ENCODE assay signal across 15 cellular contexts in the genomic region with DNA sequence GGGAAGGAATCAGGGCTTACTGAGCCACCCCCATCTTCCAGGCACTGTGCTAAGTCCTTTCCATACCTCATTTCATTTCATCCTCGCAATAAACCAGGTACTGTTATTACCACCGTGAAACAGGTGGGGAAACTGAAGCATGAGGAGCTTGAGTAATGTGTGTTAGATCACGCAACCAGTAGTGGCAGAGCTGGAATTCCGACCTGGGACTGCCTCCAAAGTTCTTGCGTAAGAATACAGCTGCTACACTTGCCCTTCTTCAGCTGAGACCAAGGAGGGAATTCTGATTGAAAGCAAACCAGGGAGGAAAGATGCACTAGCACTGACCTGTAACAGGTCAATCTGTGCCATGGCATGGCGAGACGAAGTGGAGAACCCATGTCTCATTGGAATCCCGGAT.
DNase-seq lines count a peak whose midpoint lies in the region; FAIRE-seq and TF ChIP-seq lines count a peak whose summit lies in the region.
"Had no signal": no experiment of that assay in that cellular context is flagged by ENCODE, and none has a peak within 500 bp of the region (broad histone marks: within the 10 kb centered on the region; RNA-seq: fewer than 3 reads in every experiment).

No MANE protein-coding gene starts in this region.

- H3K9ac ChIP-seq in mesenchymal stem cell (ENCODE audit: low read length), result no peak overlapping the region

- no peak overlapping the region for H2AFZ ChIP-seq in mesenchymal stem cell (ENCODE audit: low read depth, low read length)

- no peak overlapping the region for H3K4ac ChIP-seq in mesenchymal stem cell (ENCODE audit: low read depth in 1 of 2, low read length in 2 of 2)

- peaks cover 0 to 13% of the 10 kb centered on the region in 2 experiments for H3K27me3 ChIP-seq in mesenchymal stem cell (ENCODE audit: control insufficient read depth in 1 of 2, insufficient read depth in 1 of 2, low read length in 2 of 2)

- H3K9me3 ChIP-seq in mesenchymal stem cell (ENCODE audit: control insufficient read depth, low read length), result no peaks in the 10 kb centered on the region

- no peak overlapping the region for H3K14ac ChIP-seq in mesenchymal stem cell (ENCODE audit: low read length in 2 of 2)

- DNase-seq in A172 (ENCODE audit: low spot score) (peak; percentile 76), HTR-8/SVneo (ENCODE audit: insufficient read length, low spot score) (peak; percentile 30), epithelial cell of proximal tubule (ENCODE audit: low read depth) (peak; percentile 57), mesenchymal stem cell (peak; percentile 33), frontal cortex (ENCODE audit: low spot score in 2 of 2) (no peak), iPS-NIHi7 (ENCODE audit: extremely low spot score) (no peak), medulla oblongata (ENCODE audit: extremely low spot score) (no peak)
- no peak for DNase-seq in activated naive CD4-positive, alpha-beta T cell (lab: John Stamatoyannopoulos, UW)
- DNase-seq: activated CD4-positive, alpha-beta T cell treated with anti-CD3 and anti-CD28 coated beads for 4 hours; activated T-cell treated with anti-CD3 and anti-CD28 coated beads, Interleukin-2, amount 50 U/mL, for 1 hour; amygdala; glutamatergic neuron; kidney glomerular epithelial cell; NCI-H524 treated with DMSO at 0.1 percent for 48 hours; T-helper 2 cell had no signal

- H2BK5ac ChIP-seq in mesenchymal stem cell (ENCODE audit: low read depth, low read length, poor library complexity, severe bottlenecking), result no peak overlapping the region

- no peak overlapping the region for H2AK5ac ChIP-seq in mesenchymal stem cell (ENCODE audit: low read length, severe bottlenecking)

- FAIRE-seq in HTR-8/SVneo (lab: Jason Lieb, UNC), result no peak
- FAIRE-seq in frontal cortex (lab: Jason Lieb, UNC), result no peak

- no peak overlapping the region for H3K23ac ChIP-seq in mesenchymal stem cell (ENCODE audit: low read length in 2 of 2)

- H2BK15ac ChIP-seq in mesenchymal stem cell (ENCODE audit: low read depth, poor library complexity, severe bottlenecking), result no peak overlapping the region

- H4K8ac ChIP-seq in mesenchymal stem cell (ENCODE audit: low read length), result no peak overlapping the region

- H3K4me3 ChIP-seq in epithelial cell of proximal tubule (ENCODE audit: low read depth, low read length), result no peak overlapping the region
- H3K4me3 ChIP-seq in mesenchymal stem cell (ENCODE audit: insufficient read depth in 1 of 2, low read depth in 1 of 2, low read length in 2 of 2), result peak overlapping the region in 1 of 2 experiments; percentile 22

- WGBS in mesenchymal stem cell, result 80% methylated on average over 8 of the region's 8 CpGs

- no peaks in the 10 kb centered on the region for H3K4me1 ChIP-seq in mesenchymal stem cell (ENCODE audit: control insufficient read depth, insufficient read depth, low read depth, low read length)

- no peak for TF ChIP-seq CTCF in epithelial cell of proximal tubule (conservative IDR thresholded peaks at IDR 0.05; ENCODE audit: low read depth, low read length)

- no peaks in the 10 kb centered on the region for H3K36me3 ChIP-seq in mesenchymal stem cell (ENCODE audit: control insufficient read depth in 1 of 2, insufficient read depth in 2 of 2, low read depth in 1 of 2, low read length in 2 of 2)

- no peak overlapping the region for H3K27ac ChIP-seq in mesenchymal stem cell (ENCODE audit: low read length, poor library complexity, severe bottlenecking)

- no peak overlapping the region for H3K18ac ChIP-seq in mesenchymal stem cell (ENCODE audit: low read depth in 1 of 2, low read length in 2 of 2)

- H4K91ac ChIP-seq in mesenchymal stem cell (ENCODE audit: low read length), result no peak overlapping the region

- no peaks in the 10 kb centered on the region for H3K79me1 ChIP-seq in mesenchymal stem cell (replicated peaks; ENCODE audit: low read length, poor library complexity, severe bottlenecking)

- no peak overlapping the region for H3K4me2 ChIP-seq in mesenchymal stem cell (ENCODE audit: low read length, poor library complexity, severe bottlenecking)

- no peak overlapping the region for H2BK120ac ChIP-seq in mesenchymal stem cell (ENCODE audit: low read depth, low read length)

- H2BK12ac ChIP-seq in mesenchymal stem cell (ENCODE audit: low read length in 2 of 2), result no peak overlapping the region

Comparison
In these comparisons a context has a peak if more than half of its experiments do, and no peak if none do; other contexts are left out.
1. DNase-seq: peak in A172 (single experiment), HTR-8/SVneo (single experiment), epithelial cell of proximal tubule (single experiment) and mesenchymal stem cell (single experiment); none in frontal cortex (0 of 2), activated naive CD4-positive, alpha-beta T cell (0 of 4), iPS-NIHi7 (single experiment) and medulla oblongata (single experiment).